ENCODE assay signal across 8 cellular contexts in the genomic region with DNA sequence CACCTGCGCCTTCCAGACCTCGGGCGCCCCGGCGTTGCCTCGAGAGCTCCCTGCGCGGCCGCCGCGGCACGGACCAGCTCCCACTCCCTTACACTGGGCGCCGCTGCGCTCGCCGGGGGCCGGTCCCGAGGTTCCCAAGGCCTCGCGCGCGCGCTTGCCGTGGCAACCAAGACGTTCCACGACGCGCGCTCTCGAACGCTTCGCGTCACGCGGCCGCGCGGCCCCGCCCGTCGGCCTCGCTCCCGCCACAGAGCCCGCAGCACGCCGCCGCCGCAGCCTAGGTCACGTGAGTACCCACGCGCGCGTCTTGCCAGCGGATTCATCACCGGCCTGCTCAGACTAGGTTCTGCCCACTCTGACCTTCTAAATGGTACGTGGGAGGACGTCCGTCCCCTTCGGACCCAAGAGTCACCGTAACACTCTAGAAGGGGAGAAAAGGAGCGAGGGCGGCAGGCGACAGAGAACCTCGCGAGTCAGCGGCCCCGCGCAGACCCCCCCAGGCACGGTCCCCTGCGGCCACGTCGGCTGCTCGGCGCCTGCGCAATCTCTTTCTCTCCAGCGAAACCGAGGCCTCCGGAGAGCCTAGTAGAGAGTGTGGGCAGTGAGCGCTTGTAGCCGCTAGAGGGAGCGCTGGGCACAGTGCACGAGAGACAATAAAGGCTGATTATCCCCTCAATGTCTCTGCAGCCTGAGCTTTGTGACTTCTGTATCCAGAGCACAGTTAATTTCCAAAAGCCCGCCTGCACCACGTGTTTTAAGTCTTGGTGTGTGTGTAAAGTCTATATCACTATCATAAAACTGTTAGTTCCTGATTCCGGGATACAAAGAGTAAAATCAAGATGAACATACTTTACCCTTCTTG. TPM values are rescaled to one million over a fixed set of nuclear protein-coding genes. Genes with fewer than 3 reads are reported as not detected.
A peak's percentile ranks its signal among the peaks of the same experiment; 100 is the strongest.
DNase-seq lines count a peak whose midpoint lies in the region; ATAC-seq and TF ChIP-seq lines count a peak whose summit lies in the region.

A gene with protein sequence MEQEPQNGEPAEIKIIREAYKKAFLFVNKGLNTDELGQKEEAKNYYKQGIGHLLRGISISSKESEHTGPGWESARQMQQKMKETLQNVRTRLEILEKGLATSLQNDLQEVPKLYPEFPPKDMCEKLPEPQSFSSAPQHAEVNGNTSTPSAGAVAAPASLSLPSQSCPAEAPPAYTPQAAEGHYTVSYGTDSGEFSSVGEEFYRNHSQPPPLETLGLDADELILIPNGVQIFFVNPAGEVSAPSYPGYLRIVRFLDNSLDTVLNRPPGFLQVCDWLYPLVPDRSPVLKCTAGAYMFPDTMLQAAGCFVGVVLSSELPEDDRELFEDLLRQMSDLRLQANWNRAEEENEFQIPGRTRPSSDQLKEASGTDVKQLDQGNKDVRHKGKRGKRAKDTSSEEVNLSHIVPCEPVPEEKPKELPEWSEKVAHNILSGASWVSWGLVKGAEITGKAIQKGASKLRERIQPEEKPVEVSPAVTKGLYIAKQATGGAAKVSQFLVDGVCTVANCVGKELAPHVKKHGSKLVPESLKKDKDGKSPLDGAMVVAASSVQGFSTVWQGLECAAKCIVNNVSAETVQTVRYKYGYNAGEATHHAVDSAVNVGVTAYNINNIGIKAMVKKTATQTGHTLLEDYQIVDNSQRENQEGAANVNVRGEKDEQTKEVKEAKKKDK (minus strand): TSS at position 173 of the 862 bp plus-strand sequence. CDS start 10,564 bp downstream, outside the sequence.

- peak; percentile 84 to 86 for ATAC-seq in CD4-positive, CD25-positive, alpha-beta regulatory T cell (ENCODE audit: low read depth in 2 of 2)
- ATAC-seq in GM19463 (IDR thresholded peaks at IDR 0.05; ENCODE audit: unreplicated experiment): peak; percentile 85
- ATAC-seq in effector memory CD8-positive, alpha-beta T cell (replicated peaks): peak; percentile 79

- peaks cover 0 to 2% (median 0%) of the 10 kb centered on the region in 7 donors for H3K9me3 Mint-ChIP-seq in CD4-positive, CD25-positive, alpha-beta regulatory T cell
- H3K9me3 Mint-ChIP-seq in effector memory CD8-positive, alpha-beta T cell: peaks cover 0 to 2% of the 10 kb centered on the region in 2 donors

- peak within 1 kb of the TSS; percentile 91 to 97 (median 96) for H3K4me3 Mint-ChIP-seq in CD4-positive, CD25-positive, alpha-beta regulatory T cell
- H3K4me3 Mint-ChIP-seq in effector memory CD8-positive, alpha-beta T cell: peak within 1 kb of the TSS; percentile 81 to 85

- peak; percentile 95 for TF ChIP-seq CTCF in HL-60 (IDR thresholded peaks at IDR 0.05; ENCODE audit: insufficient read depth, low read length)

- no peaks in the 10 kb centered on the region for H3K36me3 ChIP-seq in CD4-positive, CD25-positive, alpha-beta regulatory T cell (ENCODE audit: control insufficient read depth, insufficient read depth, low read length)

- H3K9me3 ChIP-seq in CD4-positive, CD25-positive, alpha-beta regulatory T cell (ENCODE audit: control insufficient read depth in 2 of 2, low read length in 2 of 2): no peaks in the 10 kb centered on the region

- H3K27me3 ChIP-seq in CD4-positive, CD25-positive, alpha-beta regulatory T cell (ENCODE audit: control insufficient read depth, insufficient read depth, low read length): no peaks in the 10 kb centered on the region
- H3K27me3 ChIP-seq in HL-60 (ENCODE audit: insufficient read depth, poor library complexity, severe bottlenecking): no peaks in the 10 kb centered on the region

- DNase-seq in CD4-positive, CD25-positive, alpha-beta regulatory T cell: peak; percentile 83 to 90 (median 85)
- DNase-seq in HL-60 (ENCODE audit: low read depth in 1 of 2, low spot score in 1 of 2) (peak; percentile 93 to 96), NOMO-1 (lab: John Stamatoyannopoulos, UW; ENCODE audit: unreplicated experiment in 2 of 2) (peak; percentile 82 to 90), lung microvascular endothelial cell (ENCODE audit: low read depth in 2 of 2) (peak; percentile 90 to 95)
- DNase-seq in activated CD8-positive, alpha-beta memory T cell treated with anti-CD3 and anti-CD28 coated beads for 48 hours (ENCODE audit: low read depth in 2 of 3, low spot score in 2 of 3): peak; percentile 54 to 60 (median 59)
- DNase-seq in effector memory CD8-positive, alpha-beta T cell: peak; percentile 37 to 71 (median 69)
- DNase-seq in stimulated activated CD4-positive, alpha-beta T cell treated with anti-CD3 and anti-CD28 coated beads, TNF-alpha, amount 100 ng/mL, for 4 hours (ENCODE audit: low read depth in 3 of 3): peak; percentile 72 to 84 (median 81)

- peak within 1 kb of the TSS; percentile 93 to 98 (median 98) for H3K27ac Mint-ChIP-seq in CD4-positive, CD25-positive, alpha-beta regulatory T cell
- H3K27ac Mint-ChIP-seq in effector memory CD8-positive, alpha-beta T cell: peak within 1 kb of the TSS; percentile 19 to 96

- peaks cover 17 to 42% (median 23%) of the 10 kb centered on the region in 4 donors for H3K4me1 Mint-ChIP-seq in CD4-positive, CD25-positive, alpha-beta regulatory T cell
- peaks cover 4 to 9% of the 10 kb centered on the region in 2 donors for H3K4me1 Mint-ChIP-seq in effector memory CD8-positive, alpha-beta T cell (ENCODE audit: low read depth in 2 of 2)

- peaks cover 30% of the 10 kb centered on the region for H3K27me3 Mint-ChIP-seq in CD4-positive, CD25-positive, alpha-beta regulatory T cell
- H3K27me3 Mint-ChIP-seq in effector memory CD8-positive, alpha-beta T cell: peaks cover 18 to 19% of the 10 kb centered on the region in 2 donors

- H3K4me1 ChIP-seq in CD4-positive, CD25-positive, alpha-beta regulatory T cell (ENCODE audit: control insufficient read depth, insufficient read depth, low read length, poor library complexity, severe bottlenecking): peaks cover 18% of the 10 kb centered on the region

- peak within 1 kb of the TSS; percentile 85 for H3K4me3 ChIP-seq in CD4-positive, CD25-positive, alpha-beta regulatory T cell (ENCODE audit: low read depth, low read length)
- peak within 1 kb of the TSS; percentile 83 for H3K4me3 ChIP-seq in HL-60 (replicated peaks; ENCODE audit: insufficient read depth, low read length)

- no peaks in the 10 kb centered on the region for H3K36me3 Mint-ChIP-seq in CD4-positive, CD25-positive, alpha-beta regulatory T cell
- H3K36me3 Mint-ChIP-seq in effector memory CD8-positive, alpha-beta T cell (ENCODE audit: insufficient read depth): peaks cover 15% of the 10 kb centered on the region

- peak within 1 kb of the TSS; percentile 87 for H3K27ac ChIP-seq in CD4-positive, CD25-positive, alpha-beta regulatory T cell (ENCODE audit: insufficient read depth, low read length, poor library complexity, severe bottlenecking)
- H3K27ac ChIP-seq in HL-60 (replicated peaks): peak within 1 kb of the TSS; percentile 96

RNA-seq across cellular contexts. Expression of the gene that starts here (rescaled TPM):
- total RNA-seq in CD4-positive, CD25-positive, alpha-beta regulatory T cell: 6.7 TPM
- 10 to 100 TPM; 13.0 to 34.0 (median 27.0) TPM for polyA plus RNA-seq in CD4-positive, CD25-positive, alpha-beta regulatory T cell
- 36.0 and 50.8 TPM in 2 replicates for total RNA-seq in lung microvascular endothelial cell

Comparison
In these comparisons a context has a peak if more than half of its experiments do, and no peak if none do; other contexts are left out.
1. Peak in every context shown above with its lines: DNase-seq, ATAC-seq, H3K4me3 ChIP-seq and H3K27ac ChIP-seq.